28 cellular contexts compared by ENCODE assay signal in the genomic region with DNA sequence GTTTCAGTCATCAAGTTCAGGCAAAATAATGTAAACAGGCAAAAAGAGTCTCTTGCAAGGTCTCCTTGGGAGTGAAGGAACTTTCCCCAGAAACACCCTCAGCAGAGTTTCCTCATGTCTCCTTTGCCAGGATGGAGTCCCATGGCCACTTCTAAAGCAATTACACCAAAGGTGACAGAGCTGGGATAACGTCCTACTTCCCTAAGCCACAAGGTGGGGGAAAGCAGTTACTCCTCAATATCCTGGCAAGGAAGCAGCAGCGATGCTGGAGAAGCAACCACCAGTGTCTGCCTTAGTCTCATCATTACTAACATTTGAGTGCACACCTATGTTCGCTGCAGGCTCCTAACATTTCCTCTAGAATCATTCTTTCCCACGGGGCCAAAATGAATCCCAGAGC.
"Had no signal": no experiment of that assay in that cellular context is flagged by ENCODE, and none has a peak within 500 bp of the region (broad histone marks: within the 10 kb centered on the region; RNA-seq: fewer than 3 reads in every experiment).

No MANE protein-coding gene starts in this region.

- H3K4me1 ChIP-seq: parathyroid adenoma had no signal

- H3K27me3 ChIP-seq: transverse colon had no signal

- DNase-seq: activated CD4-positive, alpha-beta memory T cell treated with anti-CD3 and anti-CD28 coated beads, Interleukin-2, amount 10 ng/mL, durations not matched to agents 7 days and 5 days; activated CD4-positive, alpha-beta T cell treated with anti-CD3 and anti-CD28 coated beads for 48 hours; activated CD4-positive, CD25-positive, alpha-beta regulatory T cell; activated CD8-positive, alpha-beta memory T cell treated with anti-CD3 and anti-CD28 coated beads, Interleukin-2, amount 10 ng/mL, durations not matched to agents 7 days and 5 days; activated effector memory CD4-positive, alpha-beta T cell treated with anti-CD3 and anti-CD28 coated beads, Interleukin-2, amount 50 U/mL, for 16 hours; activated naive CD4-positive, alpha-beta T cell treated with anti-CD3 and anti-CD28 coated beads, Interleukin-2, amount 10 ng/mL, durations not matched to agents 7 days and 5 days; activated T-cell treated with anti-CD3 and anti-CD28 coated beads for 4 hours; effector memory CD4-positive, alpha-beta T cell; glutamatergic neuron; hippocampal formation; left colon; mucosa of descending colon; nephron progenitor cell; nucleus accumbens; small intestine; stimulated activated CD4-positive, alpha-beta T cell treated with anti-CD3 and anti-CD28 coated beads, Interleukin-2, amount 100 ng/mL, for 24 hours; stimulated activated CD8-positive, alpha-beta memory T cell treated with anti-CD3 and anti-CD28 coated beads, Interleukin-4, amount 100 ng/mL, for 48 hours; stimulated activated naive B cell treated with anti-CD40 and anti-IgM and Interleukin-4, amounts not matched to agents 10 μg/mL and 1 μg/mL and 100 μg/mL, for 72 hours; T1000; transverse colon had no signal

- H3K4me3 ChIP-seq: mucosa of descending colon, transverse colon had no signal

- H3K79me2 ChIP-seq: parathyroid adenoma had no signal

- H3K27me3 Mint-ChIP-seq: activated CD8-positive, alpha-beta memory T cell treated with anti-CD3 and anti-CD28 coated beads, Interleukin-2, amount 10 ng/mL, durations not matched to agents 7 days and 5 days; memory B cell; stimulated activated naive B cell treated with anti-CD40 and anti-IgM and Interleukin-4, amounts not matched to agents 10 μg/mL and 1 μg/mL and 100 μg/mL, for 72 hours had no signal

- H3K27ac Mint-ChIP-seq: activated CD4-positive, alpha-beta memory T cell treated with anti-CD3 and anti-CD28 coated beads, Interleukin-2, amount 10 ng/mL, durations not matched to agents 7 days and 5 days; activated CD8-positive, alpha-beta memory T cell treated with anti-CD3 and anti-CD28 coated beads, Interleukin-2, amount 10 ng/mL, durations not matched to agents 7 days and 5 days; activated naive CD4-positive, alpha-beta T cell treated with anti-CD3 and anti-CD28 coated beads, Interleukin-2, amount 10 ng/mL, durations not matched to agents 7 days and 5 days; nephron progenitor cell; stimulated activated naive B cell treated with anti-CD40 and anti-IgM and Interleukin-4, amounts not matched to agents 10 μg/mL and 1 μg/mL and 100 μg/mL, for 72 hours had no signal

- H3K9me3 ChIP-seq: mucosa of descending colon had no signal

- H2AFZ ChIP-seq: parathyroid adenoma had no signal

- H3K4me3 Mint-ChIP-seq: activated CD4-positive, alpha-beta memory T cell treated with anti-CD3 and anti-CD28 coated beads, Interleukin-2, amount 10 ng/mL, durations not matched to agents 7 days and 5 days; activated CD8-positive, alpha-beta memory T cell treated with anti-CD3 and anti-CD28 coated beads, Interleukin-2, amount 10 ng/mL, durations not matched to agents 7 days and 5 days; activated naive CD4-positive, alpha-beta T cell treated with anti-CD3 and anti-CD28 coated beads, Interleukin-2, amount 10 ng/mL, durations not matched to agents 7 days and 5 days; memory B cell; nephron progenitor cell; stimulated activated naive B cell treated with anti-CD40 and anti-IgM and Interleukin-4, amounts not matched to agents 10 μg/mL and 1 μg/mL and 100 μg/mL, for 72 hours had no signal

- H3K9ac ChIP-seq: parathyroid adenoma had no signal

- FAIRE-seq: endothelial cell of umbilical vein, frontal cortex, islet of Langerhans, small intestine, urothelium cell line had no signal

- H3K27ac ChIP-seq: parathyroid adenoma, transverse colon had no signal

- ATAC-seq: activated CD8-positive, alpha-beta memory T cell treated with anti-CD3 and anti-CD28 coated beads, Interleukin-2, amount 10 ng/mL, durations not matched to agents 7 days and 5 days; esophagus mucosa; left colon; mucosa of descending colon; sciatic nerve; stimulated activated naive B cell treated with anti-CD40 and anti-IgM and Interleukin-4, amounts not matched to agents 10 μg/mL and 1 μg/mL and 100 μg/mL, for 72 hours had no signal
